Comparison of ENCODE assay signal across 26 cellular contexts in the genomic region with DNA sequence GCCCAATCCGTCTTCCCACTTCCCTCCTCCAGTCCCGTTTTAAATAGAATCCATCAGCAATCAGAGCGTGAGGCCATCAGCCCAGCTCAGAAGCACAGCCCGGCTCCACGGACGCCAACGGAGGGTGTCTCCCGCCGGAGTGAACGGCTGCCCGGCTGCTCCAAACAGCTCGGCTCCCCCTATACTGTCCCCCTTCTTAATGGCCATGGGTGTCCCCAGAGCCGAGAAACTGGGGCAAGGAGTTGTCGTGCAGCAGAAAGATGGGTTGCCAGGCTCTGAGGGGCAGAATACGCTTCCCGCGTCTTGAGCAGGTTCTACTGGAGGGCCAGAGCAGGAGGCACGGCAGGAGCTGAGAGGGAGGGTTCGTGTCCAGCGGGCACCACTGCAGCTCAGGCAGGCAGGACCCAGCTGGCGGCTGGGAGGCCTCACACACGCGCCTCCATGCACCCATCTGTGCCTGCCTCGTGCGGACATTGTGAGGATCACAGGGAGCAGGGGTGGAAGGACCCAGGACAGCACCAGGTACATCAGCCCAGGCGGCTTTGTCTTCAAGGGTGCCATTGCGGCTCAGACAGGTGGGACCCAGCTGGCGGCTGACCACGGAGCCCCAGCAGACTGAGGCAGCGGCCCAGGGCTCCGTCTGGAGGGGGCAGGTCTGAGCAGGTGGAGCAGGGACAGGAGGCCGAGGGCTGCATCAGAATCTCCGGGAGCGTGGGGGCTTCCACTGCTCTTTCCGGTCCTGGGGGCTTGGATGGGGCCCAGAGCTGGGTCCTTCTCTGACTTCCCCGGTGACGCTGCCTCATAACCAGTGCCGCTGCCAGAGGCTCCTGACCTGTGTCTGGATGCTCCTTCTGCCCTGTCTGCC.
DNase-seq lines count a peak whose midpoint lies in the region; ATAC-seq and TF ChIP-seq lines count a peak whose summit lies in the region.
"Had no signal": no experiment of that assay in that cellular context is flagged by ENCODE, and none has a peak within 500 bp of the region (broad histone marks: within the 10 kb centered on the region; RNA-seq: fewer than 3 reads in every experiment).

No MANE protein-coding gene starts in this region.

- no peak for TF ChIP-seq POLR2A in testis (IDR thresholded peaks at IDR 0.05)

- H3K36me3 ChIP-seq in testis (ENCODE audit: low read depth, missing control alignments), result no peaks in the 10 kb centered on the region
- H3K36me3 ChIP-seq: BE2C, cardiac muscle cell, gastrocnemius medialis had no signal

- H3K27ac ChIP-seq in coronary artery, result no peak overlapping the region
- no peak overlapping the region for H3K27ac ChIP-seq in testis
- H3K27ac ChIP-seq: cardiac muscle cell, gastrocnemius medialis, parathyroid adenoma, RWPE1, skin epidermis had no signal

- no peak for ATAC-seq in activated T-cell treated with anti-CD3 and anti-CD28 coated beads, Interleukin-2, amount 50 U/mL, for 4 hours
- no peak for ATAC-seq in HG03520 (IDR thresholded peaks at IDR 0.05; ENCODE audit: unreplicated experiment)
- ATAC-seq: esophagus mucosa, gastrocnemius medialis had no signal

- 89 to 92% methylated on average over 15 to 38 of the region's 38 CpGs for WGBS in testis, 2 donors

- no peaks in the 10 kb centered on the region for H3K36me3 Mint-ChIP-seq in activated T-cell treated with anti-CD3 and anti-CD28 coated beads, Interleukin-2, amount 50 U/mL, for 24 hours (ENCODE audit: low read depth)
- no peaks in the 10 kb centered on the region for H3K36me3 Mint-ChIP-seq in activated T-cell treated with anti-CD3 and anti-CD28 coated beads, Interleukin-2, amount 50 U/mL, for 4 hours (ENCODE audit: insufficient read depth)
- H3K36me3 Mint-ChIP-seq: memory B cell; naive thymus-derived CD4-positive, alpha-beta T cell had no signal

- H3K27me3 Mint-ChIP-seq in activated T-cell treated with anti-CD3 and anti-CD28 coated beads, Interleukin-2, amount 50 U/mL, for 24 hours, result peaks cover 39% of the 10 kb centered on the region
- peaks cover 4% of the 10 kb centered on the region for H3K27me3 Mint-ChIP-seq in activated T-cell treated with anti-CD3 and anti-CD28 coated beads, Interleukin-2, amount 50 U/mL, for 4 hours (ENCODE audit: low read depth)

- no peaks in the 10 kb centered on the region for H3K9me3 Mint-ChIP-seq in activated T-cell treated with anti-CD3 and anti-CD28 coated beads, Interleukin-2, amount 50 U/mL, for 24 hours
- no peaks in the 10 kb centered on the region for H3K9me3 Mint-ChIP-seq in activated T-cell treated with anti-CD3 and anti-CD28 coated beads, Interleukin-2, amount 50 U/mL, for 4 hours
- H3K9me3 Mint-ChIP-seq: memory B cell; naive thymus-derived CD4-positive, alpha-beta T cell; stimulated activated naive CD8-positive, alpha-beta T cell treated with anti-CD3 and anti-CD28 coated beads, Interleukin-15, Interleukin-2, amounts not matched to agents 100 ng/mL and 50 ng/mL, for 24 hours had no signal

- H3K4me1 Mint-ChIP-seq in activated T-cell treated with anti-CD3 and anti-CD28 coated beads, Interleukin-2, amount 50 U/mL, for 24 hours (ENCODE audit: low read depth), result no peaks in the 10 kb centered on the region
- no peaks in the 10 kb centered on the region for H3K4me1 Mint-ChIP-seq in activated T-cell treated with anti-CD3 and anti-CD28 coated beads, Interleukin-2, amount 50 U/mL, for 4 hours (ENCODE audit: low read depth)
- H3K4me1 Mint-ChIP-seq: memory B cell; naive thymus-derived CD4-positive, alpha-beta T cell had no signal

- no peaks in the 10 kb centered on the region for H3K9me3 ChIP-seq in testis
- H3K9me3 ChIP-seq: BE2C, gastrocnemius medialis had no signal

- H3K4me3 ChIP-seq in coronary artery (no peak overlapping the region), testis (no peak overlapping the region)
- H3K4me3 ChIP-seq: cardiac muscle cell, gastrocnemius medialis, skin epidermis had no signal

- no peak overlapping the region for H3K27ac Mint-ChIP-seq in activated T-cell treated with anti-CD3 and anti-CD28 coated beads, Interleukin-2, amount 50 U/mL, for 24 hours
- H3K27ac Mint-ChIP-seq: memory B cell; stimulated activated naive CD8-positive, alpha-beta T cell treated with anti-CD3 and anti-CD28 coated beads, Interleukin-15, Interleukin-2, amounts not matched to agents 100 ng/mL and 50 ng/mL, for 24 hours had no signal

- peak; percentile 23 for DNase-seq in activated T-cell treated with anti-CD3 and anti-CD28 coated beads, Interleukin-2, amount 50 U/mL, for 24 hours
- DNase-seq in activated T-cell treated with anti-CD3 and anti-CD28 coated beads, Interleukin-2, amount 50 U/mL, for 4 hours, result no peak
- DNase-seq in coronary artery (ENCODE audit: low spot score) (peak; percentile 26), mesenteric fat pad (ENCODE audit: low spot score) (peak; percentile 84), testis (peak; percentile 7), NCI-H2081 treated with DMSO at 0.1 percent for 48 hours (lab: John Stamatoyannopoulos, UW) (no peak), NCI-H2081 (lab: John Stamatoyannopoulos, UW) (no peak)
- DNase-seq: activated CD4-positive, CD25-positive, alpha-beta regulatory T cell; activated gamma-delta T cell treated with Interleukin-2 at 50 U/mL for 16 hours; BE2C; COR-L47; effector CD8-positive, alpha-beta T cell; gastrocnemius medialis; kidney; NCI-H1092 treated with DMSO at 0.1 percent for 48 hours; NCI-H2029 treated with DMSO at 0.1 percent for 48 hours; T-helper 9 cell had no signal

- TF ChIP-seq CTCF in coronary artery (IDR thresholded peaks at IDR 0.05) (no peak), testis (IDR thresholded peaks at IDR 0.05) (no peak)

- no peaks in the 10 kb centered on the region for H3K4me1 ChIP-seq in testis
- H3K4me1 ChIP-seq: BE2C, gastrocnemius medialis, parathyroid adenoma had no signal

- intact Hi-C loops in testis (cut with DNase I; ENCODE audit: low total_unique reads), result no loop called here

- H3K4me3 Mint-ChIP-seq in activated T-cell treated with anti-CD3 and anti-CD28 coated beads, Interleukin-2, amount 50 U/mL, for 24 hours, result no peak overlapping the region
- no peak overlapping the region for H3K4me3 Mint-ChIP-seq in activated T-cell treated with anti-CD3 and anti-CD28 coated beads, Interleukin-2, amount 50 U/mL, for 4 hours
- H3K4me3 Mint-ChIP-seq: memory B cell; naive thymus-derived CD4-positive, alpha-beta T cell; stimulated activated naive CD8-positive, alpha-beta T cell treated with anti-CD3 and anti-CD28 coated beads, Interleukin-15, Interleukin-2, amounts not matched to agents 100 ng/mL and 50 ng/mL, for 24 hours had no signal

- no peaks in the 10 kb centered on the region for H3K27me3 ChIP-seq in testis
- H3K27me3 ChIP-seq: BE2C, cardiac muscle cell, gastrocnemius medialis had no signal

Comparison
In these comparisons a context has a peak if more than half of its experiments do, and no peak if none do; other contexts are left out.
1. DNase-seq: peak in activated T-cell treated with anti-CD3 and anti-CD28 coated beads, Interleukin-2, amount 50 U/mL, for 24 hours (single experiment), coronary artery (single experiment), mesenteric fat pad (single experiment) and testis (single experiment); none in activated T-cell treated with anti-CD3 and anti-CD28 coated beads, Interleukin-2, amount 50 U/mL, for 4 hours (single experiment), NCI-H2081 treated with DMSO at 0.1 percent for 48 hours (single experiment) and NCI-H2081 (0 of 2).